In genomic region chr19:38849746-38850230, GRCh38 we compare ENCODE assay signal across 8 cellular contexts. TPM values are rescaled to one million over a fixed set of nuclear protein-coding genes. Genes with fewer than 3 reads are reported as not detected.
A peak's percentile ranks its signal among the peaks of the same experiment; 100 is the strongest.
DNase-seq lines count a peak whose midpoint lies in the region; ATAC-seq and TF ChIP-seq lines count a peak whose summit lies in the region.

TSS of gene HNRNPL (minus strand) at chr19:38849986. CDS start at chr19:38849966, 20 bp downstream.

- peak within 1 kb of the TSS; percentile 84 for H4K12ac ChIP-seq in trophoblast cell (ENCODE audit: low read depth, low read length)

- H3K36me3 ChIP-seq in trophoblast cell (ENCODE audit: control insufficient read depth in 1 of 2, insufficient read depth in 2 of 2, low read length in 2 of 2): peaks cover 30 to 33% of the 10 kb centered on the region in 2 experiments

- H2AK5ac ChIP-seq in trophoblast cell (ENCODE audit: low read length): peak within 1 kb of the TSS; percentile 87

- peak; percentile 97 for DNase-seq in D341Med (ENCODE audit: low spot score)
- peak; percentile 99 for DNase-seq in activated T-helper 2 cell treated with anti-CD3 and anti-CD28 coated beads, Interferon-gamma antibody, Interleukin-2, Interleukin-4, amounts not matched to agents 10 μg/mL and 5 μg/mL and 100 μg/mL, durations not matched to agents 14 hours and 24 hours and 36 hours (ENCODE audit: low spot score)
- DNase-seq in germinal center (ENCODE audit: low spot score): peak; percentile 98
- no peak for DNase-seq in trophoblast cell
- no peak for DNase-seq in superior temporal gyrus (ENCODE audit: extremely low spot score)
- DNase-seq in Ammon's horn (ENCODE audit: low spot score): no peak

- peak within 1 kb of the TSS; percentile 98 for H2BK5ac ChIP-seq in trophoblast cell (ENCODE audit: low read depth, low read length, poor library complexity)

- peak within 1 kb of the TSS; percentile 98 for H3K14ac ChIP-seq in trophoblast cell (ENCODE audit: low read length)

- peak within 1 kb of the TSS; percentile 90 for H3K4me3 Mint-ChIP-seq in activated T-helper 2 cell treated with anti-CD3 and anti-CD28 coated beads, Interferon-gamma antibody, Interleukin-2, Interleukin-4, amounts not matched to agents 10 μg/mL and 5 μg/mL and 100 μg/mL, durations not matched to agents 14 hours and 24 hours and 36 hours (ENCODE audit: low read depth)

- intact Hi-C loops in activated T-helper 2 cell treated with anti-CD3 and anti-CD28 coated beads, Interferon-gamma antibody, Interleukin-2, Interleukin-4, amounts not matched to agents 10 μg/mL and 5 μg/mL and 100 μg/mL, durations not matched to agents 14 hours and 24 hours and 36 hours (cut with micrococcal nuclease): loop anchor here (1.0 to 10.0 kb wide), 7 partner anchors 18 to 555 kb away; partner anchors contain the start of genes ACTN4, ECH1, KCNK6 and MRPS12

- H3K9me3 ChIP-seq in trophoblast cell (ENCODE audit: insufficient read depth, low read depth, low read length): no peaks in the 10 kb centered on the region

- peak within 1 kb of the TSS; percentile 99 for H3K27ac Mint-ChIP-seq in activated T-helper 2 cell treated with anti-CD3 and anti-CD28 coated beads, Interferon-gamma antibody, Interleukin-2, Interleukin-4, amounts not matched to agents 10 μg/mL and 5 μg/mL and 100 μg/mL, durations not matched to agents 14 hours and 24 hours and 36 hours

- peak; percentile 37; the same call in 1 of the 2 replicates for TF ChIP-seq CTCF in LNCAP (IDR thresholded peaks at IDR 0.05)

- peak within 1 kb of the TSS; percentile 99 for H3K4ac ChIP-seq in trophoblast cell (ENCODE audit: low read depth, low read length)

- H3K4me1 ChIP-seq in trophoblast cell (ENCODE audit: control insufficient read depth in 1 of 2, insufficient read depth in 2 of 2, low read length in 2 of 2): peaks cover 19 to 20% of the 10 kb centered on the region in 2 experiments

- peak; percentile 52 for ATAC-seq in GM21737 (IDR thresholded peaks at IDR 0.05; ENCODE audit: unreplicated experiment)

- peak within 1 kb of the TSS; percentile 96 for H3K18ac ChIP-seq in trophoblast cell (ENCODE audit: low read length)

- peaks cover 44% of the 10 kb centered on the region for H3K36me3 Mint-ChIP-seq in activated T-helper 2 cell treated with anti-CD3 and anti-CD28 coated beads, Interferon-gamma antibody, Interleukin-2, Interleukin-4, amounts not matched to agents 10 μg/mL and 5 μg/mL and 100 μg/mL, durations not matched to agents 14 hours and 24 hours and 36 hours (ENCODE audit: low read depth)

- H3K23ac ChIP-seq in trophoblast cell (ENCODE audit: low read length): no peak within 1 kb of the TSS

- peak within 1 kb of the TSS; percentile 95 for H3K4me3 ChIP-seq in trophoblast cell (ENCODE audit: low read depth, low read length)

- peak within 1 kb of the TSS; percentile 53 for H2AFZ ChIP-seq in trophoblast cell (ENCODE audit: insufficient read depth, low read length, poor library complexity)

- H3K27ac ChIP-seq in trophoblast cell (ENCODE audit: low read depth, low read length): peak within 1 kb of the TSS; percentile 99

- H3K79me1 ChIP-seq in trophoblast cell (ENCODE audit: low read length): peaks cover 27% of the 10 kb centered on the region

- H4K8ac ChIP-seq in trophoblast cell (ENCODE audit: low read depth, low read length): peak within 1 kb of the TSS; percentile 97

- H2BK120ac ChIP-seq in trophoblast cell (ENCODE audit: insufficient read depth, low read length, poor library complexity): peak within 1 kb of the TSS; percentile 98

- no peaks in the 10 kb centered on the region for H3K27me3 ChIP-seq in trophoblast cell (ENCODE audit: insufficient read depth, low read length)

- H3K27me3 Mint-ChIP-seq in activated T-helper 2 cell treated with anti-CD3 and anti-CD28 coated beads, Interferon-gamma antibody, Interleukin-2, Interleukin-4, amounts not matched to agents 10 μg/mL and 5 μg/mL and 100 μg/mL, durations not matched to agents 14 hours and 24 hours and 36 hours (ENCODE audit: low read depth): no peaks in the 10 kb centered on the region

- H4K91ac ChIP-seq in trophoblast cell (ENCODE audit: low read depth, low read length): peak within 1 kb of the TSS; percentile 100

- H3K9me3 Mint-ChIP-seq in activated T-helper 2 cell treated with anti-CD3 and anti-CD28 coated beads, Interferon-gamma antibody, Interleukin-2, Interleukin-4, amounts not matched to agents 10 μg/mL and 5 μg/mL and 100 μg/mL, durations not matched to agents 14 hours and 24 hours and 36 hours: no peaks in the 10 kb centered on the region

- WGBS in trophoblast cell (ENCODE audit: extremely low coverage, insufficient coverage, insufficient read length): no CpG with 5 or more reads among the region's 58 CpGs

- peaks cover 33% of the 10 kb centered on the region for H3K4me1 Mint-ChIP-seq in activated T-helper 2 cell treated with anti-CD3 and anti-CD28 coated beads, Interferon-gamma antibody, Interleukin-2, Interleukin-4, amounts not matched to agents 10 μg/mL and 5 μg/mL and 100 μg/mL, durations not matched to agents 14 hours and 24 hours and 36 hours (ENCODE audit: low read depth)

- H3K9ac ChIP-seq in trophoblast cell (ENCODE audit: low read length): peak within 1 kb of the TSS; percentile 85

- H3K79me2 ChIP-seq in trophoblast cell (ENCODE audit: control insufficient read depth, insufficient read depth, low read length, poor library complexity): peaks cover 28% of the 10 kb centered on the region

- H3K4me2 ChIP-seq in trophoblast cell (ENCODE audit: low read length): peak within 1 kb of the TSS; percentile 73

- peak within 1 kb of the TSS; percentile 63 for H2BK12ac ChIP-seq in trophoblast cell (ENCODE audit: low read length)

RNA-seq across cellular contexts. Expression of gene HNRNPL, which starts in this region (rescaled TPM):
- 700 and 708 TPM in 2 replicates for total RNA-seq in activated T-helper 2 cell treated with anti-CD3 and anti-CD28 coated beads, Interferon-gamma antibody, Interleukin-2, Interleukin-4, amounts not matched to agents 10 μg/mL and 5 μg/mL and 100 μg/mL, durations not matched to agents 14 hours and 24 hours and 36 hours
- 227 and 231 TPM in 2 replicates for polyA plus RNA-seq in trophoblast cell (2013)

Comparison
In these comparisons a context has a peak if more than half of its experiments do, and no peak if none do; other contexts are left out.
1. DNase-seq: peak in D341Med (single experiment), activated T-helper 2 cell treated with anti-CD3 and anti-CD28 coated beads, Interferon-gamma antibody, Interleukin-2, Interleukin-4, amounts not matched to agents 10 μg/mL and 5 μg/mL and 100 μg/mL, durations not matched to agents 14 hours and 24 hours and 36 hours (single experiment) and germinal center (single experiment); none in trophoblast cell (0 of 2), superior temporal gyrus (single experiment) and Ammon's horn (single experiment).